Comparison of ENCODE assay signal across 15 cellular contexts in the genomic region with DNA sequence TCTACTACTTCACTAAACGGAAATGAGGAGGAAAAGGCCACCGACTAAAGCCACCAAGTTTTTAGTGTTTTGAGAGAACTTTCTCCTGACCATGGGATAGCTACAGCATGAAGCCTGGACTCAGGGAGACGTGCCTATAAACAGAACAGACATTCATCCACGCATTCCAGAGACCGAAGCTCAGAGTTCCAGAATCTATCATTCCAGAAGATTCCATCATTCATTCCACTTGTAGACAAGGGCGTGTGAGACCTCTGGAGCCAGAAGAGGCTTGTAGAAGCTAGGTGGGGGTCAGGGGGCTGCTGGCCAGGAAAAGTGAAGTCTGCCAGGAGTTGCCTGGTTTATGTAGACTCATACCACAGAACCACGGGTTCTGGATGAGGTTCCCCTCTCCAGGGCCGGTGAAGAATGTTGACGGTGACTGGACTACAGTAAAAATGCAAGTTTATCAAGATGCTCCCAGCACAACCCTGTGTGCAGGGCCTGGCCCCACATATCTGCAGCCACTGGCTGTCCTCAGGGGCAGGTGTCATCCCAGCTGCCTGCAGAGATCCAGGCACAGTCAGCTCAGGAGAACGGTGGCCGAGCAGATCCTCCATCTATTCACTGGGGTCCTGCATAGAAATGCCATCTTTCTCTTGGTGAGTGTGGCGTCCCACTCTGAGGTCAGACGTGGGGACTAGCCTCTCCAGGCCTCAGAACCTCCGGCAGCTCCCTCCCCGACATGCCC.
"Had no signal": no experiment of that assay in that cellular context is flagged by ENCODE, and none has a peak within 500 bp of the region (broad histone marks: within the 10 kb centered on the region; RNA-seq: fewer than 3 reads in every experiment).

No MANE protein-coding gene starts in this region.

- H3K4me3 ChIP-seq: esophagus muscularis mucosa, gastroesophageal sphincter, right atrium auricular region, smooth muscle cell had no signal

- H3K9me3 ChIP-seq: esophagus muscularis mucosa, gastroesophageal sphincter, neutrophil, right atrium auricular region had no signal

- ATAC-seq: gastroesophageal sphincter had no signal

- H3K36me3 Mint-ChIP-seq: type B pancreatic cell had no signal

- H3K36me3 ChIP-seq: esophagus muscularis mucosa, gastroesophageal sphincter, neutrophil, right atrium auricular region had no signal

- H3K9me3 Mint-ChIP-seq: central memory CD8-positive, alpha-beta T cell; nephron; type B pancreatic cell had no signal

- H3K4me2 ChIP-seq: smooth muscle cell had no signal

- H3K27me3 Mint-ChIP-seq: central memory CD8-positive, alpha-beta T cell had no signal

- H3K27ac ChIP-seq: epithelial cell of prostate, esophagus muscularis mucosa, gastroesophageal sphincter, neutrophil, right atrium auricular region had no signal

- H3K4me1 ChIP-seq: esophagus muscularis mucosa, gastroesophageal sphincter had no signal

- FAIRE-seq: urothelium cell line had no signal

- H3K27ac Mint-ChIP-seq: nephron, type B pancreatic cell had no signal

- H3K27me3 ChIP-seq: esophagus muscularis mucosa, gastroesophageal sphincter, right atrium auricular region had no signal

- H3K4me3 Mint-ChIP-seq: central memory CD8-positive, alpha-beta T cell; nephron; type B pancreatic cell had no signal

- DNase-seq: effector memory CD4-positive, alpha-beta T cell; glutamatergic neuron; mesendoderm; stimulated activated CD4-positive, alpha-beta T cell treated with anti-CD3 and anti-CD28 coated beads, Interleukin-2, amount 100 ng/mL, for 48 hours; stimulated activated naive CD4-positive, alpha-beta T cell treated with Interleukin-2 at 50 U/mL for 16 hours had no signal
